Comparison of ENCODE assay signal across 8 cellular contexts in genomic region chr15:34342737-34343575, GRCh38. TPM values are rescaled to one million over a fixed set of nuclear protein-coding genes. Genes with fewer than 3 reads are reported as not detected.
DNase-seq lines count a peak whose midpoint lies in the region; ATAC-seq and TF ChIP-seq lines count a peak whose summit lies in the region.

Gene NOP10 (minus strand): TSS chr15:34343136. CDS start chr15:34343073, 63 bp downstream.
Gene NUTM1 (plus strand): TSS chr15:34343315. CDS start chr15:34343697, 382 bp downstream.

- peak; percentile 85 for DNase-seq in NCI-H1436 (lab: John Stamatoyannopoulos, UW)
- peak; percentile 90 for DNase-seq in SW480 (ENCODE audit: low spot score)
- peak; percentile 91 to 96 (median 93) for DNase-seq in adrenal gland
- peak; percentile 87 for DNase-seq in left ventricle myocardium inferior
- DNase-seq in prostate gland (ENCODE audit: low spot score): peak; percentile 87

- peaks cover 0 to 9% of the 10 kb centered on the region in 2 donors for H3K36me3 ChIP-seq in adrenal gland (replicated peaks in 1 of 2)
- H3K36me3 ChIP-seq in left ventricle myocardium inferior: peaks cover 19% of the 10 kb centered on the region
- H3K36me3 ChIP-seq in prostate gland: no peaks in the 10 kb centered on the region
- no peaks in the 10 kb centered on the region for H3K36me3 ChIP-seq in urinary bladder (ENCODE audit: insufficient read depth)

- ATAC-seq in HG02798 (IDR thresholded peaks at IDR 0.05; ENCODE audit: poor library complexity, unreplicated experiment): peak; percentile 91

- TF ChIP-seq POLR2A in adrenal gland (IDR thresholded peaks at IDR 0.05): peak in 1 of 2 donors; percentile 68
- peak; percentile 68 for TF ChIP-seq POLR2A in prostate gland (IDR thresholded peaks at IDR 0.05)

- intact Hi-C loops in adrenal gland (cut with DNase I) (loop anchor here in 1 of 2 donors (10.0 kb wide), 1 partner anchor 242 kb away; the partner anchor contains the start of gene GOLGA8B), left ventricle myocardium inferior (cut with micrococcal nuclease) (no loop called here), prostate gland (cut with DNase I) (no loop called here)

- no peaks in the 10 kb centered on the region for H3K27me3 ChIP-seq in adrenal gland
- H3K27me3 ChIP-seq in left ventricle myocardium inferior (ENCODE audit: low read depth): no peaks in the 10 kb centered on the region
- no peaks in the 10 kb centered on the region for H3K27me3 ChIP-seq in prostate gland (replicated peaks; ENCODE audit: insufficient read depth)

- WGBS in adrenal gland, 4 donors: 1% methylated on average over 34 to 38 of the region's 38 CpGs
- 2% methylated on average over 38 of the region's 38 CpGs for WGBS in prostate gland
- under 1% methylated on average over 38 of the region's 38 CpGs for WGBS in urinary bladder

- peak; percentile 86 for TF ChIP-seq CTCF in GM12875 (IDR thresholded peaks at IDR 0.05; ENCODE audit: borderline replicate concordance, insufficient read depth, low read depth, low read length)
- peak; percentile 94 to 98 (median 97) for TF ChIP-seq CTCF in adrenal gland (IDR thresholded peaks at IDR 0.05)
- TF ChIP-seq CTCF in left ventricle myocardium inferior (IDR thresholded peaks at IDR 0.05; ENCODE audit: borderline replicate concordance): peak; percentile 94
- TF ChIP-seq CTCF in prostate gland (IDR thresholded peaks at IDR 0.05): peak; percentile 93 to 98 (median 96)

- H3K4me3 ChIP-seq in GM12875 (ENCODE audit: low read depth, low read length): peak within 1 kb of the TSS; percentile 63
- peak within 1 kb of the TSS; percentile 6 to 84 (median 62) for H3K4me3 ChIP-seq in adrenal gland
- H3K4me3 ChIP-seq in left ventricle myocardium inferior: peak within 1 kb of the TSS; percentile 86
- peak within 1 kb of the TSS; percentile 58 to 64 for H3K4me3 ChIP-seq in prostate gland
- peak within 1 kb of the TSS; percentile 59 for H3K4me3 ChIP-seq in urinary bladder (ENCODE audit: low read depth, low read length)

- peak within 1 kb of the TSS; percentile 78 to 93 (median 90) for H3K27ac ChIP-seq in adrenal gland
- peak within 1 kb of the TSS; percentile 95 for H3K27ac ChIP-seq in left ventricle myocardium inferior (replicated peaks)
- peak within 1 kb of the TSS; percentile 88 to 89 for H3K27ac ChIP-seq in prostate gland
- H3K27ac ChIP-seq in urinary bladder (ENCODE audit: low read depth): peak within 1 kb of the TSS; percentile 42

- no peaks in the 10 kb centered on the region for H3K9me3 ChIP-seq in adrenal gland (replicated peaks in 1 of 3)
- H3K9me3 ChIP-seq in left ventricle myocardium inferior (replicated peaks): no peaks in the 10 kb centered on the region
- no peaks in the 10 kb centered on the region for H3K9me3 ChIP-seq in prostate gland

- peaks cover 5 to 10% of the 10 kb centered on the region in 2 donors for H3K4me1 ChIP-seq in adrenal gland (replicated peaks in 1 of 2)
- peaks cover 29% of the 10 kb centered on the region for H3K4me1 ChIP-seq in left ventricle myocardium inferior
- H3K4me1 ChIP-seq in prostate gland (replicated peaks): no peaks in the 10 kb centered on the region
- peaks cover 2% of the 10 kb centered on the region for H3K4me1 ChIP-seq in urinary bladder (ENCODE audit: insufficient read depth)

RNA-seq across cellular contexts. Expression of gene NOP10, which starts in this region (rescaled TPM):
- total RNA-seq in adrenal gland (100 to 1,000 TPM; 136 to 254 (median 166) TPM), left ventricle myocardium inferior (140 TPM), prostate gland (100 to 1,000 TPM; 130 to 141 TPM), urinary bladder (129 TPM)
- polyA plus RNA-seq in adrenal gland (100 to 1,000 TPM; 158 to 290 (median 170) TPM), urinary bladder (169 TPM)

RNA-seq across cellular contexts. Expression of gene NUTM1, which starts in this region (rescaled TPM):
- total RNA-seq in adrenal gland (not detected), left ventricle myocardium inferior (not detected), prostate gland (1 to 10 TPM in 1 of 2 donors, not detected in 1; 6.9 TPM), urinary bladder (not detected)
- polyA plus RNA-seq in adrenal gland (under 1 TPM in 1 of 3 donors, not detected in 2; 0.05 TPM), urinary bladder (0.03 TPM)

Comparison
In these comparisons a context has a peak if more than half of its experiments do, and no peak if none do; other contexts are left out.
1. Peak in every context shown above with its lines: DNase-seq, ATAC-seq, H3K4me3 ChIP-seq and H3K27ac ChIP-seq.
2. H3K27ac ChIP-seq: peak in every context shown above with its lines; median percentile 95 in left ventricle myocardium inferior; 90 in adrenal gland; 88 in prostate gland; 42 in urinary bladder.